In genomic region chr2:226185613-226186211, GRCh38 we compare ENCODE assay signal across 9 cellular contexts.
DNase-seq lines count a peak whose midpoint lies in the region; ATAC-seq and TF ChIP-seq lines count a peak whose summit lies in the region.
"Had no signal": no experiment of that assay in that cellular context is flagged by ENCODE, and none has a peak within 500 bp of the region (broad histone marks: within the 10 kb centered on the region; RNA-seq: fewer than 3 reads in every experiment).

No MANE protein-coding gene starts in this region.

- no peak for ATAC-seq in GM21367 (IDR thresholded peaks at IDR 0.05; ENCODE audit: unreplicated experiment)
- ATAC-seq in activated CD4-positive, alpha-beta T cell treated with anti-CD3 and anti-CD28 coated beads for 36 hours = no peak

- peak overlapping the region in 3 of 4 donors; percentile 0 to 41 (median 26) for H3K27ac ChIP-seq in esophagus muscularis mucosa (replicated peaks in 1 of 4)
- peak overlapping the region; percentile 38 for H3K27ac ChIP-seq in rectal smooth muscle tissue (ENCODE audit: low read depth, low read length)
- H3K27ac ChIP-seq in spleen = no peak overlapping the region

- intact Hi-C loops in esophagus muscularis mucosa (cut with DNase I) (no loop called here), spleen (cut with DNase I; ENCODE audit: low total_unique reads) (no loop called here)
- intact Hi-C loops in activated CD4-positive, alpha-beta T cell treated with anti-CD3 and anti-CD28 coated beads for 36 hours (cut with DNase I, micrococcal nuclease) = no loop called here

- 37% methylated on average over 3 of the region's 3 CpGs for WGBS in esophagus muscularis mucosa
- WGBS in spleen, 5 donors = 31 to 42% (median 35%) methylated on average over 3 of the region's 3 CpGs

- no peaks in the 10 kb centered on the region for H3K4me1 Mint-ChIP-seq in activated CD4-positive, alpha-beta T cell treated with anti-CD3 and anti-CD28 coated beads for 36 hours
- H3K4me1 Mint-ChIP-seq in glutamatergic neuron (ENCODE audit: low read depth, unreplicated experiment) = peaks cover 17% of the 10 kb centered on the region

- H3K9me3 ChIP-seq in esophagus muscularis mucosa = no peaks in the 10 kb centered on the region
- peaks cover 0 to under 1% (median 0%) of the 10 kb centered on the region in 8 donors for H3K9me3 ChIP-seq in spleen

- TF ChIP-seq POLR2A in esophagus muscularis mucosa (IDR thresholded peaks at IDR 0.05; ENCODE audit: low read depth) = no peak
- TF ChIP-seq POLR2A in spleen (IDR thresholded peaks at IDR 0.05) = no peak

- H3K27ac Mint-ChIP-seq in activated CD4-positive, alpha-beta T cell treated with anti-CD3 and anti-CD28 coated beads for 36 hours = no peak overlapping the region
- H3K27ac Mint-ChIP-seq in glutamatergic neuron (ENCODE audit: unreplicated experiment) = no peak overlapping the region

- H3K27me3 ChIP-seq in esophagus muscularis mucosa (no peaks in the 10 kb centered on the region), rectal smooth muscle tissue (ENCODE audit: control insufficient read depth, insufficient read depth, low read length) (no peaks in the 10 kb centered on the region), spleen (replicated peaks in 1 of 7) (peaks cover 0 to 4% (median 0%) of the 10 kb centered on the region in 7 donors)

- peak; percentile 94 for DNase-seq in EL
- peak; percentile 63 for DNase-seq in OCI-M1 (lab: John Stamatoyannopoulos, UW)
- no peak for DNase-seq in esophagus muscularis mucosa (ENCODE audit: extremely low spot score)
- no peak for DNase-seq in activated CD4-positive, alpha-beta T cell treated with anti-CD3 and anti-CD28 coated beads for 36 hours
- no peak for DNase-seq in spleen
- DNase-seq in glutamatergic neuron = no peak

- H3K36me3 ChIP-seq in esophagus muscularis mucosa (no peaks in the 10 kb centered on the region), rectal smooth muscle tissue (ENCODE audit: control insufficient read depth, insufficient read depth, low read length) (no peaks in the 10 kb centered on the region), spleen (no peaks in the 10 kb centered on the region)

- no peak overlapping the region for H3K4me3 Mint-ChIP-seq in activated CD4-positive, alpha-beta T cell treated with anti-CD3 and anti-CD28 coated beads for 36 hours
- no peak overlapping the region for H3K4me3 Mint-ChIP-seq in glutamatergic neuron (ENCODE audit: unreplicated experiment)

- no peaks in the 10 kb centered on the region for H3K36me3 Mint-ChIP-seq in activated CD4-positive, alpha-beta T cell treated with anti-CD3 and anti-CD28 coated beads for 36 hours (ENCODE audit: low read depth)
- no peaks in the 10 kb centered on the region for H3K36me3 Mint-ChIP-seq in glutamatergic neuron (ENCODE audit: unreplicated experiment)

- H3K4me1 ChIP-seq in esophagus muscularis mucosa (peaks cover 0 to 29% (median 25%) of the 10 kb centered on the region in 4 donors), rectal smooth muscle tissue (ENCODE audit: control insufficient read depth, insufficient read depth, low read length) (peaks cover 6% of the 10 kb centered on the region), spleen (no peaks in the 10 kb centered on the region)

- CTCF ChIA-PET in activated CD4-positive, alpha-beta T cell treated with anti-CD3 and anti-CD28 coated beads for 36 hours (lab: Charles Lee) = interaction anchor here (0.7 kb wide), 1 partner anchor 435 kb away, joined by 4 read pairs; no protein-coding TSS in a partner anchor

- POLR2A ChIA-PET in activated CD4-positive, alpha-beta T cell treated with anti-CD3 and anti-CD28 coated beads for 36 hours (lab: Charles Lee) = no interaction called here

- no peak for TF ChIP-seq CTCF in esophagus muscularis mucosa (IDR thresholded peaks at IDR 0.05)
- no peak for TF ChIP-seq CTCF in spleen (IDR thresholded peaks at IDR 0.05 in 8 of 11, conservative IDR thresholded peaks at IDR 0.05 in 3 of 11)
- TF ChIP-seq CTCF in glutamatergic neuron (IDR thresholded peaks at IDR 0.05; ENCODE audit: partially characterized antibody, unreplicated experiment) = no peak

- peaks cover 17% of the 10 kb centered on the region for H3K27me3 Mint-ChIP-seq in activated CD4-positive, alpha-beta T cell treated with anti-CD3 and anti-CD28 coated beads for 36 hours
- H3K27me3 Mint-ChIP-seq in glutamatergic neuron (ENCODE audit: unreplicated experiment) = peaks cover under 1% of the 10 kb centered on the region

- H3K9ac ChIP-seq in rectal smooth muscle tissue (ENCODE audit: low read length) = no peak overlapping the region

- no peaks in the 10 kb centered on the region for H3K9me3 Mint-ChIP-seq in activated CD4-positive, alpha-beta T cell treated with anti-CD3 and anti-CD28 coated beads for 36 hours (ENCODE audit: low read depth)
- H3K9me3 Mint-ChIP-seq in glutamatergic neuron (ENCODE audit: unreplicated experiment) = peaks cover under 1% of the 10 kb centered on the region

- H3K4me3 ChIP-seq in esophagus muscularis mucosa = peak overlapping the region in 1 of 4 donors; percentile 4
- H3K4me3 ChIP-seq in rectal smooth muscle tissue (ENCODE audit: low read length) = no peak overlapping the region
- H3K4me3 ChIP-seq in spleen = no peak overlapping the region
- H3K4me3 ChIP-seq: skin epidermis had no signal

- TF ChIP-seq EP300 in esophagus muscularis mucosa (IDR thresholded peaks at IDR 0.05) = no peak

Comparison
In these comparisons a context has a peak if more than half of its experiments do, and no peak if none do; other contexts are left out.
1. DNase-seq: peak in EL (single experiment) and OCI-M1 (single experiment); none in esophagus muscularis mucosa (single experiment), activated CD4-positive, alpha-beta T cell treated with anti-CD3 and anti-CD28 coated beads for 36 hours (single experiment), spleen (single experiment) and glutamatergic neuron (single experiment).
2. H3K27ac ChIP-seq: peak in esophagus muscularis mucosa (3 of 4) and rectal smooth muscle tissue (single experiment); none in spleen (0 of 8).